ENCODE assay signal across 22 cellular contexts in the genomic region with DNA sequence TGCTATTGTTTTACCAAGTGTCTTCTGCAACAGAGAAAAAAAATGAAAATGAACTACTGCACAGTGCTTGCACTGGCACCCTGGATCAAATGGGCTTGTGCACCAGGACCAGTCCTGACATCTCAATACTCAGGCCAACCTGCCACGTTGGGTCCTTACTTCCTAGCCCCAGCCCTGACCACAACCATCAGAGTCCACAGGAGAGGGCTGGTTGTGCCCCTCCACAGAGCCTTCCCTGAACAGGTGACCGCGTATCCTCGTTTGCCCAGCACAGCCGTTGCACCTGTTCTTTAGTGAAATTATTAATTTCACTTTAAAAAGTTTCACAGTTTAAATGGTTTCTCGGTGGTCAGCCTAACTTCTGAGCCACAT.
"Had no signal": no experiment of that assay in that cellular context is flagged by ENCODE, and none has a peak within 500 bp of the region (broad histone marks: within the 10 kb centered on the region; RNA-seq: fewer than 3 reads in every experiment).

No MANE protein-coding gene starts in this region.

- H3K4me3 Mint-ChIP-seq: activated naive CD8-positive, alpha-beta T cell treated with anti-CD3 and anti-CD28 coated beads for 36 hours; activated T-cell treated with anti-CD3 and anti-CD28 coated beads, Interleukin-2, amount 50 U/mL, for 4 hours; central memory CD8-positive, alpha-beta T cell; effector memory CD8-positive, alpha-beta T cell; memory B cell; nephron progenitor cell; stimulated activated memory B cell treated with anti-CD40 and anti-IgM and Interleukin-4, amounts not matched to agents 10 μg/mL and 1 μg/mL and 100 μg/mL, for 72 hours; T-helper 17 cell had no signal

- H3K4me3 ChIP-seq: colonic mucosa, dorsolateral prefrontal cortex, esophagus squamous epithelium, gastrocnemius medialis, right lobe of liver, upper lobe of left lung had no signal

- H3K27me3 ChIP-seq: colonic mucosa, dorsolateral prefrontal cortex, esophagus squamous epithelium, gastrocnemius medialis, right lobe of liver, upper lobe of left lung had no signal

- H3K36me3 ChIP-seq: colonic mucosa, esophagus squamous epithelium, gastrocnemius medialis, right lobe of liver, upper lobe of left lung had no signal

- H3K27ac ChIP-seq: colonic mucosa, esophagus squamous epithelium, gastrocnemius medialis, right lobe of liver, upper lobe of left lung had no signal

- H3K4me1 Mint-ChIP-seq: activated naive CD8-positive, alpha-beta T cell treated with anti-CD3 and anti-CD28 coated beads for 36 hours; central memory CD8-positive, alpha-beta T cell; nephron progenitor cell; stimulated activated memory B cell treated with anti-CD40 and anti-IgM and Interleukin-4, amounts not matched to agents 10 μg/mL and 1 μg/mL and 100 μg/mL, for 72 hours; T-helper 17 cell had no signal

- ATAC-seq: activated T-cell treated with anti-CD3 and anti-CD28 coated beads, Interleukin-2, amount 50 U/mL, for 4 hours; effector memory CD8-positive, alpha-beta T cell; gastrocnemius medialis; left cardiac atrium; right lobe of liver; T-helper 17 cell had no signal

- H3K27ac Mint-ChIP-seq: activated naive CD8-positive, alpha-beta T cell treated with anti-CD3 and anti-CD28 coated beads for 36 hours; effector memory CD8-positive, alpha-beta T cell; memory B cell; nephron progenitor cell; stimulated activated memory B cell treated with anti-CD40 and anti-IgM and Interleukin-4, amounts not matched to agents 10 μg/mL and 1 μg/mL and 100 μg/mL, for 72 hours; T-helper 17 cell had no signal

- H3K9me3 ChIP-seq: colonic mucosa, esophagus squamous epithelium, gastrocnemius medialis, right lobe of liver, upper lobe of left lung had no signal

- H3K36me3 Mint-ChIP-seq: activated naive CD8-positive, alpha-beta T cell treated with anti-CD3 and anti-CD28 coated beads for 36 hours; memory B cell; stimulated activated memory B cell treated with anti-CD40 and anti-IgM and Interleukin-4, amounts not matched to agents 10 μg/mL and 1 μg/mL and 100 μg/mL, for 72 hours had no signal

- H3K4me1 ChIP-seq: colonic mucosa, esophagus squamous epithelium, gastrocnemius medialis, right lobe of liver, upper lobe of left lung had no signal

- H3K9me3 Mint-ChIP-seq: activated naive CD8-positive, alpha-beta T cell treated with anti-CD3 and anti-CD28 coated beads for 36 hours; activated T-cell treated with anti-CD3 and anti-CD28 coated beads, Interleukin-2, amount 50 U/mL, for 4 hours; central memory CD8-positive, alpha-beta T cell; effector memory CD8-positive, alpha-beta T cell; memory B cell; nephron progenitor cell had no signal

- DNase-seq: activated CD4-positive, alpha-beta T cell treated with anti-CD3 and anti-CD28 coated beads for 48 hours; activated CD4-positive, CD25-positive, alpha-beta regulatory T cell; activated naive CD4-positive, alpha-beta T cell treated with Interleukin-2 at 50 U/mL for 16 hours; activated naive CD8-positive, alpha-beta T cell treated with anti-CD3 and anti-CD28 coated beads for 36 hours; activated T-cell treated with anti-CD3 and anti-CD28 coated beads, Interleukin-2, amount 50 U/mL, for 4 hours; dorsolateral prefrontal cortex; effector memory CD8-positive, alpha-beta T cell; esophagus squamous epithelium; gastrocnemius medialis; left cardiac atrium; nephron progenitor cell; nucleus accumbens; small intestine; stimulated activated CD4-positive, alpha-beta T cell treated with anti-CD3 and anti-CD28 coated beads, Interleukin-15, amount 100 ng/mL, for 24 hours; SW 1271; T-helper 17 cell; upper lobe of left lung had no signal
